1 cellular context compared by ENCODE assay signal in the genomic region with DNA sequence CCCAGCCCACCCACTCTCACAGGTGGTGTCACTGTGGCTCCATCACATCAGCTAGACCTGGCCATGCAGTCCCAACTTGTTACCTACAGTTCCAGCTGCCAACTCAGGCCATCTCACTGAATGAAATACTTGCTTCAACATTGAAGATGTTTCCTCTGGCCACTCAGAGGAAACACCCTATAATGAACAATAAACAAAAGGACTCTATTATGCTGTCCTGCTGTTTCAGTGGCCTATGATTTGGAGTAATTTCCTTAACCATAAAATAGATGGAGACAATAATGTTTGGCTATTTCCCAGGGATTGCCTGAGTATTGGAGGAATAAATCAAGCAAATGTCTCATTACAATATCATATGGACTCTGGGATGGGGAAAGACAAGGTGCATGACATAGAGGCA.
TF ChIP-seq lines count a peak whose summit lies in the region.

No MANE protein-coding gene starts in this region.

TF ChIP-seq in GM12878, 131 proteins besides CTCF, POLR2A, EP300 and RAD21:
- no peak for TF ChIP-seq LARP7 (IDR thresholded peaks at IDR 0.05)
- TF ChIP-seq, protein P1, sequence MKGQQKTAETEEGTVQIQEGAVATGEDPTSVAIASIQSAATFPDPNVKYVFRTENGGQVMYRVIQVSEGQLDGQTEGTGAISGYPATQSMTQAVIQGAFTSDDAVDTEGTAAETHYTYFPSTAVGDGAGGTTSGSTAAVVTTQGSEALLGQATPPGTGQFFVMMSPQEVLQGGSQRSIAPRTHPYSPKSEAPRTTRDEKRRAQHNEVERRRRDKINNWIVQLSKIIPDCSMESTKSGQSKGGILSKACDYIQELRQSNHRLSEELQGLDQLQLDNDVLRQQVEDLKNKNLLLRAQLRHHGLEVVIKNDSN (IDR thresholded peaks at IDR 0.05; ENCODE audit: borderline replicate concordance, extremely low read length, insufficient read depth, low read depth, low read length), result no peak
- TF ChIP-seq MTA2 (IDR thresholded peaks at IDR 0.05; ENCODE audit: low read depth), result no peak
- TF ChIP-seq GATAD2B (conservative IDR thresholded peaks at IDR 0.05; ENCODE audit: low read depth), result no peak
- no peak for TF ChIP-seq SUPT20H (IDR thresholded peaks at IDR 0.05; ENCODE audit: borderline replicate concordance, control insufficient read depth, low read depth, low read length)
